In genomic region chr4:159545556-159545955, GRCh38 we compare ENCODE assay signal across 24 cellular contexts.
"Had no signal": no experiment of that assay in that cellular context is flagged by ENCODE, and none has a peak within 500 bp of the region (broad histone marks: within the 10 kb centered on the region; RNA-seq: fewer than 3 reads in every experiment).

No MANE protein-coding gene starts in this region.

- H3K4me2 ChIP-seq: neural progenitor cell, smooth muscle cell had no signal

- H3K4me1 ChIP-seq: parathyroid adenoma, prostate gland, right atrium auricular region, stomach, vagina had no signal

- H3K27me3 ChIP-seq: neural progenitor cell, right atrium auricular region, stomach, thyroid gland, vagina had no signal

- H3K36me3 ChIP-seq: neural progenitor cell, prostate gland, right atrium auricular region, stomach, thyroid gland, vagina had no signal

- H3K4me3 ChIP-seq: lung, neural progenitor cell, prostate gland, right atrium auricular region, smooth muscle cell, stomach, thyroid gland, vagina had no signal

- H3K79me2 ChIP-seq: parathyroid adenoma had no signal

- H2AFZ ChIP-seq: neural progenitor cell, parathyroid adenoma had no signal

- ATAC-seq: left colon, left ventricle myocardium superior, sciatic nerve had no signal

- DNase-seq: cortex of kidney; hypothalamus; immature natural killer cell; islet precursor cell; kidney glomerular epithelial cell; left colon; left ventricle myocardium superior; stimulated activated CD4-positive, alpha-beta T cell treated with anti-CD3 and anti-CD28 coated beads, Interleukin-12 subunit alpha, Interleukin-12 subunit beta, amount 100 ng/mL, for 4 hours; stimulated activated CD4-positive, alpha-beta T cell treated with anti-CD3 and anti-CD28 coated beads, Interleukin-1b, Interleukin-23, amount 100 ng/mL, for 48 hours; stimulated activated CD4-positive, alpha-beta T cell treated with anti-CD3 and anti-CD28 coated beads, Interleukin-4, amount 100 ng/mL, for 1 hour; stimulated activated CD8-positive, alpha-beta memory T cell treated with anti-CD3 and anti-CD28 coated beads, Interleukin-4, amount 100 ng/mL, for 48 hours; stimulated activated naive CD4-positive, alpha-beta T cell treated with Interleukin-2 at 50 U/mL for 16 hours; stomach; thyroid gland; trophoblast cell had no signal

- H3K27ac ChIP-seq: neural progenitor cell, parathyroid adenoma, prostate gland, right atrium auricular region, stomach, thyroid gland, vagina had no signal

- H3K9me3 ChIP-seq: prostate gland, right atrium auricular region, stomach, thyroid gland, vagina had no signal

- H3K9ac ChIP-seq: neural progenitor cell, parathyroid adenoma had no signal

- FAIRE-seq: frontal cortex had no signal
